ENCODE assay signal across 7 cellular contexts in the genomic region with DNA sequence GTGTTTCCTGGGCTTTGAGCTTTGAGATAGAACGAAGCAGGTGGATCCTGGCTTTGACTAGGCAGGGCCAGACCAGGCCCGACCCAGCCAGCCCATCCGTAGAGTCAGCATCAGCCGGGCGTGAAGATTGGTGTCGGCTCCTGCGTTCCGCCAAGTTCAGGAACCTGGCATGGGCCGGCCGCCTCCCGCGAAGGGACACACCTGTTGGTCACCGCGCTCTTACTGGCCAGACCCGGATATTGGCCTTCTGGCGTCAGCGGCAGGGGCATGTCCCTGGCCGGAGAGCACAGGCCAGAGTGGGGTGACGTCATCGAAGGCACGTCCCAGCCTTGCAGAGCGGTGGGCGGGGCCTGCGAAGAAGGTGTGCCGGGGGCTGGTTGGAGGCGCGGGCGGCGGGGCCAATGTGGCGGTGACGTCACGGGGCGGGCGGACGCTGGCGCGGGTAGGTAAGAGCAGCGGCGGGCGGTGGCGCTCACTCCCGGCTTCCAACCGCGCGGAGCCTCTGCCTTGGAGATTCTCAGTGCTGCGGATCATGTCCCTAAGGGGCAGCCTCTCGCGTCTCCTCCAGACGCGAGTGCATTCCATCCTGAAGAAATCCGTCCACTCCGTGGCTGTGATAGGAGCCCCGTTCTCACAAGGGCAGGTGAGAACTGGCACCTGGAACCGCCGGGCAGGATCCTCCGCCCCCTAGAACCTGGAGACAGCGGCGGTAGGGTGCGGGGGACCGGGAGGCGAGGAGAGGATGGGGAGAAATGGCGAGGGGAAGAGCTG. TPM values are rescaled to one million over a fixed set of nuclear protein-coding genes. Genes with fewer than 3 reads are reported as not detected.
DNase-seq lines count a peak whose midpoint lies in the region; ATAC-seq, FAIRE-seq and TF ChIP-seq lines count a peak whose summit lies in the region.

A gene (plus strand): TSS at position 475 of the 771 bp plus-strand sequence. CDS start 58 bp downstream, at position 533.

- BruUV-seq in GM12878 (replicated peaks; lab: Mats Ljungman, UMichigan), result no TSS peak

- FAIRE-seq in GM12878 (lab: Jason Lieb, UNC), result peak; percentile 89

- TF ChIP-seq RAD21 in GM12878 (IDR thresholded peaks at IDR 0.05; ENCODE audit: insufficient read depth, low read depth, low read length), result no peak

- H3K27ac ChIP-seq in GM12878 (ENCODE audit: control insufficient read depth, insufficient read depth), result no peak within 1 kb of the TSS

- H3K9ac ChIP-seq in GM12878 (ENCODE audit: control insufficient read depth, insufficient read depth, low read length), result peak within 1 kb of the TSS; percentile 28; the same call in 1 of the 2 replicates

- SMC1A ChIA-PET in GM12878 (lab: Charles Lee; ENCODE audit: uncharacterized antibody, unreplicated experiment), result interaction anchor here (0.6 to 10.5 kb wide), 33 partner anchors 11 to 260 kb away, joined by 3 to 151 read pairs (median 5); a partner anchor contains a TSS

- TF ChIP-seq EP300 in GM12878 (IDR thresholded peaks at IDR 0.05; ENCODE audit: borderline replicate concordance in 1 of 2, control insufficient read depth in 1 of 2, low read depth in 2 of 2, low read length in 2 of 2), result no peak

- intact Hi-C loops in GM12878 (cut with micrococcal nuclease; ENCODE audit: unreplicated experiment), result no loop called here

- RAD21 ChIA-PET in GM12878 (lab: Charles Lee; ENCODE audit: unreplicated experiment), result interaction anchor here (0.7 to 5.5 kb wide), 28 partner anchors 15 to 1260 kb away, joined by 3 to 99 read pairs (median 4); a partner anchor contains a TSS

- POLR2A ChIA-PET in GM12878 (lab: Charles Lee), result interaction anchor here (0.8 to 2.7 kb wide), 8 partner anchors 12 to 91 kb away, joined by 3 to 9 read pairs (median 4); a partner anchor contains a TSS

- DNase-seq in NCI-H2029 (lab: John Stamatoyannopoulos, UW) (peak; percentile 91), T1000 (lab: John Stamatoyannopoulos, UW) (peak; percentile 87), GM12878 (ENCODE audit: low read depth, low spot score) (peak; percentile 65), hypothalamus (lab: John Stamatoyannopoulos, UW) (peak; percentile 21 to 98 (median 89)), retinal pigment epithelial cell (ENCODE audit: low read depth) (peak; percentile 82)

- no peaks in the 10 kb centered on the region for H3K36me3 ChIP-seq in GM12878 (ENCODE audit: control insufficient read depth in 2 of 2, insufficient read depth in 2 of 2, low read length in 1 of 2)

- no peaks in the 10 kb centered on the region for H3K27me3 ChIP-seq in GM12878 (replicated peaks in 1 of 2; ENCODE audit: control insufficient read depth in 2 of 2, insufficient read depth in 2 of 2, low read length in 1 of 2)

- ATAC-seq in GM18505 (IDR thresholded peaks at IDR 0.05; ENCODE audit: unreplicated experiment), result peak; percentile 89
- ATAC-seq in HG02981 (IDR thresholded peaks at IDR 0.05; ENCODE audit: unreplicated experiment), result peak; percentile 89
- peak; percentile 97 for ATAC-seq in GM12878

- peaks cover 5% of the 10 kb centered on the region; the same call in 1 of the 2 replicates for H3K4me1 ChIP-seq in GM12878 (ENCODE audit: control insufficient read depth, insufficient read depth, low read length)

- H2AFZ ChIP-seq in GM12878 (ENCODE audit: control insufficient read depth, low read depth, low read length), result peak within 1 kb of the TSS; percentile 94

- no peaks in the 10 kb centered on the region for H3K9me3 ChIP-seq in GM12878 (replicated peaks; ENCODE audit: control insufficient read depth, insufficient read depth, low read length)

- in situ Hi-C loops in GM12878 (cut with MboI), result loop anchor here (5.0 kb wide), 1 partner anchor 83 kb away; a partner anchor contains a TSS

- no peaks in the 10 kb centered on the region for H3K79me2 ChIP-seq in GM12878 (ENCODE audit: control insufficient read depth, insufficient read depth, low read length)

- peak within 1 kb of the TSS; percentile 82 for H3K4me3 ChIP-seq in GM12878
- H3K4me3 ChIP-seq in retinal pigment epithelial cell (ENCODE audit: low read length), result peak within 1 kb of the TSS; percentile 72

- no peaks in the 10 kb centered on the region for H4K20me1 ChIP-seq in GM12878 (ENCODE audit: control insufficient read depth, insufficient read depth)

- under 1% methylated on average over 60 of the region's 62 CpGs for WGBS in GM12878 (ENCODE audit: insufficient coverage, insufficient replicate concordance, low lambda C conversion rate, missing lambda C conversion rate)

- TF ChIP-seq POLR2A in GM18505 (IDR thresholded peaks at IDR 0.05; ENCODE audit: borderline replicate concordance, extremely low read depth, insufficient read depth, insufficient read length), result peak; percentile 41
- TF ChIP-seq POLR2A in GM12878 (IDR thresholded peaks at IDR 0.05; ENCODE audit: low read depth, low read length), result peak; percentile 56

- peak within 1 kb of the TSS; percentile 96 for H3K4me2 ChIP-seq in GM12878 (ENCODE audit: control insufficient read depth, insufficient read depth)

- TF ChIP-seq CTCF in GM12878 (IDR thresholded peaks at IDR 0.05 in 2 of 3, conservative IDR thresholded peaks at IDR 0.05 in 1 of 3; ENCODE audit: control insufficient read depth in 2 of 3, extremely low read depth in 1 of 3, insufficient read depth in 1 of 3, low read depth in 3 of 3, low read length in 3 of 3), result peak in 1 of 3 experiments; percentile 32; a peak in 1 of 6 replicates
- TF ChIP-seq CTCF in retinal pigment epithelial cell (conservative IDR thresholded peaks at IDR 0.05; ENCODE audit: low read depth, low read length), result no peak

- CTCF ChIA-PET in GM12878 (lab: Yijun Ruan, JAX), result interaction anchor here (0.7 to 4.0 kb wide), 43 partner anchors 9 to 1197 kb away, joined by 3 to 179 read pairs (median 6); a partner anchor contains a TSS

TF ChIP-seq in GM12878, 131 proteins besides CTCF, POLR2A, EP300 and RAD21 (continues in another document):
- TF ChIP-seq RB1 (IDR thresholded peaks at IDR 0.05; ENCODE audit: borderline replicate concordance) (peak; percentile 59; the same call in 1 of the 2 replicates), IKZF1 (conservative IDR thresholded peaks at IDR 0.05) (peak; percentile 58), WRNIP1 (IDR thresholded peaks at IDR 0.05; ENCODE audit: borderline replicate concordance, low read depth, low read length) (no peak), GATAD2B (conservative IDR thresholded peaks at IDR 0.05; ENCODE audit: low read depth) (0 out of 2 replicates have a peak, but pooled peaks have one; percentile 36)
- TF ChIP-seq, protein P1, sequence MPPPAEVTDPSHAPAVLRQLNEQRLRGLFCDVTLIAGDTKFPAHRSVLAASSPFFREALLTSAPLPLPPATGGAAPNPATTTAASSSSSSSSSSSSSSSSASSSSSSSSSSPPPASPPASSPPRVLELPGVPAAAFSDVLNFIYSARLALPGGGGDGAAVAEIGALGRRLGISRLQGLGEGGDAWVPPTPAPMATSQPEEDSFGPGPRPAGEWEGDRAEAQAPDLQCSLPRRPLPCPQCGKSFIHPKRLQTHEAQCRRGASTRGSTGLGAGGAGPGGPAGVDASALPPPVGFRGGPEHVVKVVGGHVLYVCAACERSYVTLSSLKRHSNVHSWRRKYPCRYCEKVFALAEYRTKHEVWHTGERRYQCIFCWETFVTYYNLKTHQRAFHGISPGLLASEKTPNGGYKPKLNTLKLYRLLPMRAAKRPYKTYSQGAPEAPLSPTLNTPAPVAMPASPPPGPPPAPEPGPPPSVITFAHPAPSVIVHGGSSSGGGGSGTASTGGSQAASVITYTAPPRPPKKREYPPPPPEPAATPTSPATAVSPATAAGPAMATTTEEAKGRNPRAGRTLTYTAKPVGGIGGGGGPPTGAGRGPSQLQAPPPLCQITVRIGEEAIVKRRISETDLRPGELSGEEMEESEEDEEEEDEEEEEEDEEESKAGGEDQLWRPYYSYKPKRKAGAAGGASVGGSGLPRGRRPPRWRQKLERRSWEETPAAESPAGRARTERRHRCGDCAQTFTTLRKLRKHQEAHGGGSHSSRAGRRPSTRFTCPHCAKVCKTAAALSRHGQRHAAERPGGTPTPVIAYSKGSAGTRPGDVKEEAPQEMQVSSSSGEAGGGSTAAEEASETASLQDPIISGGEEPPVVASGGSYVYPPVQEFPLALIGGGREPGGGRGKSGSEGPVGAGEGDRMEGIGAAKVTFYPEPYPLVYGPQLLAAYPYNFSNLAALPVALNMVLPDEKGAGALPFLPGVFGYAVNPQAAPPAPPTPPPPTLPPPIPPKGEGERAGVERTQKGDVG (CRISPR knock-in tag; IDR thresholded peaks at IDR 0.05), result peak; percentile 71
- TF ChIP-seq, protein P2, sequence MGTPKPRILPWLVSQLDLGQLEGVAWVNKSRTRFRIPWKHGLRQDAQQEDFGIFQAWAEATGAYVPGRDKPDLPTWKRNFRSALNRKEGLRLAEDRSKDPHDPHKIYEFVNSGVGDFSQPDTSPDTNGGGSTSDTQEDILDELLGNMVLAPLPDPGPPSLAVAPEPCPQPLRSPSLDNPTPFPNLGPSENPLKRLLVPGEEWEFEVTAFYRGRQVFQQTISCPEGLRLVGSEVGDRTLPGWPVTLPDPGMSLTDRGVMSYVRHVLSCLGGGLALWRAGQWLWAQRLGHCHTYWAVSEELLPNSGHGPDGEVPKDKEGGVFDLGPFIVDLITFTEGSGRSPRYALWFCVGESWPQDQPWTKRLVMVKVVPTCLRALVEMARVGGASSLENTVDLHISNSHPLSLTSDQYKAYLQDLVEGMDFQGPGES (IDR thresholded peaks at IDR 0.05), result 0 out of 2 replicates have a peak, but pooled peaks have one; percentile 18

RNA-seq across cellular contexts. Expression of the gene that starts here (rescaled TPM):
- 2.2 and 3.0 TPM in 2 replicates for total RNA-seq in GM12878 (2013; cell fraction: nucleolus; rRNA removed)
- total RNA-seq in GM12878 (2014; rRNA removed), result 0.96 and 2.1 TPM in 2 replicates
- 0.81 and 0.88 TPM in 2 replicates for total RNA-seq in GM12878 (2014; rRNA removed; fragmentation: Illumina TruSeq; extraction: Trizol)
- 0.85 and 0.93 TPM in 2 replicates for total RNA-seq in GM12878 (2021)
- 1.4 TPM for polyA plus RNA-seq in GM12878 (2011; ENCODE audit: low read depth)
- 7.8 and 8.9 TPM in 2 replicates for polyA plus RNA-seq in GM12878 (2011; rRNA removed)
- polyA plus RNA-seq in GM12878 (2011; cell fraction: cytosol; rRNA removed), result 5.3 and 6.3 TPM in 2 replicates
- 2.0 and 7.1 TPM in 2 replicates for polyA plus RNA-seq in GM12878 (2011; cell fraction: nucleus; rRNA removed)
- 1.4 and 2.4 TPM in 2 replicates for polyA plus RNA-seq in GM12878 (2012)
- 1.5 and 1.6 TPM in 2 replicates for polyA plus RNA-seq in GM12878 (2014; fragmentation: Illumina TruSeq; extraction: Trizol)
- 1 to 10 TPM; 2.1 to 3.2 TPM for polyA plus RNA-seq in GM12878 (2014; fragmentation: Nextera tagmentation; extraction: Ambion mirVana)
- 0.74 and 1.8 TPM in 2 replicates for polyA plus RNA-seq in GM12878 (2014; rRNA removed)
- polyA plus RNA-seq in GM12878 (2016; fragmentation: Nextera tagmentation; extraction: Ambion mirVana), result 1 to 10 TPM in 1 of 2 experiments, under 1 TPM in 1; 0.48 to 1.2 TPM
- polyA minus RNA-seq in GM12878 (2011; rRNA and poly(A)+ RNA removed), result 4.7 and 5.3 TPM in 2 replicates
- polyA minus RNA-seq in GM12878 (2011; cell fraction: cytosol; rRNA and poly(A)+ RNA removed), result 1.4 and 2.5 TPM in 2 replicates
- 1.8 and 1.9 TPM in 2 replicates for polyA minus RNA-seq in GM12878 (2011; cell fraction: nucleus; rRNA and poly(A)+ RNA removed)
